8 cellular contexts compared by ENCODE assay signal in the genomic region with DNA sequence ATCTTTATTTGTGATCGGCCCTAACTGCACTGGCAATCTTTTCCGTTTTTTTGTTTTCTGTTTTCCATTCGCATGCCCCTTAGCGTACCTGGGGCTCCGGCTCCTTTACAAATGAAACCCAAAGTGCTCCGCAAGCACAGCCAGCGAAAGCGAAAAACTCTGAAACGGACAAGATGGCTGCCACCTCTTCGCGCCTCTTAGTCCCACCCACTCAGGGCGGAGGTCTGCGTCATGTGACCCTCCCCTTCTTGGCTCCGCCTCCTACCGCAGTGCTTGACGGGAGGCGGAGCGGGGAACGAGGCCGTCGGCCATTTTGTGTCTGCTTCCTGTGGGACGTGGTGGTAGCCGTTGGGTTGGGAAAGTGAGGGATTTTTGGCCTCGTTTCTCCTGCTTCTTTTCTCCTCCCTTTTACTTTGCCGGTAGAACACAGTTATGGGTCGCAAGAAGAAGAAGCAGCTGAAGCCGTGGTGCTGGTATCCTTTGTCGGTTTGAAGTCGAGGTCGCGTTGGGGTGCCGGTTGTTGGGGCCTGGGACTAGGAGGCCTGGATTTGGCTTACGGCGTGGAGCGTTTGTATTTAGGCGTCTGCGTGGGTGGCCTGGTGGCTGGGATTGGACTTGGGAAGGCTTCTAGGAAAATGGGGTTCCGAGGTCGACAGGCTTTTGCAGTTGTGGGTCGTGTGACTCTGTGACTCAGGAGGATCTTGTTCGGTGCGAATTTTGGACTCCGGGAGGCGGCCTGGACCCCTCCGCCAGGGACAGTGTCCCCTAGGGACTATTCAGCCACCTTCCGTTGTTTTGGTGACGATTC. TPM values are rescaled to one million over a fixed set of nuclear protein-coding genes. Genes with fewer than 3 reads are reported as not detected.
DNase-seq lines count a peak whose midpoint lies in the region; ATAC-seq, FAIRE-seq and TF ChIP-seq lines count a peak whose summit lies in the region.

Gene ZNF207, plus strand, starts transcription at position 304 of the 808 bp plus-strand sequence. Its CDS starts 129 bp downstream, at position 433.

- peaks cover 15% of the 10 kb centered on the region for H3K36me3 Mint-ChIP-seq in chondrocyte (ENCODE audit: low read depth)

- intact Hi-C loops in kidney (cut with DNase I): no loop called here

- peak within 1 kb of the TSS; percentile 100 for H3K4me3 Mint-ChIP-seq in chondrocyte (ENCODE audit: unreplicated experiment)

- DNase-seq in AG10803 (ENCODE audit: low read depth) (peak; percentile 96), NCI-H510A treated with DMSO at 0.1 percent for 48 hours (lab: John Stamatoyannopoulos, UW) (peak; percentile 95), chondrocyte (ENCODE audit: low spot score) (peak; percentile 98), kidney (peak; percentile 98)
- peak; percentile 92 for DNase-seq in activated CD4-positive, alpha-beta T cell treated with anti-CD3 and anti-CD28 coated beads for 24 hours (ENCODE audit: low read depth in 2 of 2)
- DNase-seq in stimulated activated CD4-positive, alpha-beta T cell treated with anti-CD3 and anti-CD28 coated beads, Interleukin-15, amount 100 ng/mL, for 24 hours: peak; percentile 96

- peak within 1 kb of the TSS; percentile 99 to 100 for H3K9ac ChIP-seq in kidney (ENCODE audit: low read length in 2 of 2)

- H3K27ac Mint-ChIP-seq in chondrocyte (ENCODE audit: unreplicated experiment): peak within 1 kb of the TSS; percentile 100

- H3K4me1 ChIP-seq in kidney (ENCODE audit: control insufficient read depth in 1 of 2, insufficient read depth in 1 of 2, low read depth in 1 of 2, low read length in 2 of 2): peaks cover 6 to 13% of the 10 kb centered on the region in 2 donors

- ATAC-seq in GM19043 (IDR thresholded peaks at IDR 0.05; ENCODE audit: low read depth, unreplicated experiment) (peak; percentile 66), HG03432 (IDR thresholded peaks at IDR 0.05; ENCODE audit: unreplicated experiment) (peak; percentile 85)

- peak; percentile 73 for FAIRE-seq in kidney (lab: Jason Lieb, UNC)

- peaks cover 44% of the 10 kb centered on the region for H3K4me1 Mint-ChIP-seq in chondrocyte (ENCODE audit: low read depth)

- H3K4me3 ChIP-seq in AG10803 (ENCODE audit: low read length) (peak within 1 kb of the TSS; percentile 99), kidney (ENCODE audit: low read length in 2 of 2) (peak within 1 kb of the TSS; percentile 99 to 100)

- TF ChIP-seq CTCF in AG10803 (conservative IDR thresholded peaks at IDR 0.05; ENCODE audit: low read length) (no peak), chondrocyte (IDR thresholded peaks at IDR 0.05) (no peak), kidney (IDR thresholded peaks at IDR 0.05; ENCODE audit: borderline replicate concordance, extremely low read depth, insufficient read depth) (no peak)

- no peaks in the 10 kb centered on the region for H3K27me3 Mint-ChIP-seq in chondrocyte (ENCODE audit: low read depth)

- no peaks in the 10 kb centered on the region for H3K9me3 ChIP-seq in kidney (ENCODE audit: control insufficient read depth in 1 of 2, low read length in 2 of 2)

- H3K27ac ChIP-seq in kidney (ENCODE audit: low read depth in 2 of 2, low read length in 2 of 2): peak within 1 kb of the TSS; percentile 99

- no peaks in the 10 kb centered on the region for H3K9me3 Mint-ChIP-seq in chondrocyte (ENCODE audit: low read depth)

- peaks cover 0 to 19% of the 10 kb centered on the region in 2 donors for H3K36me3 ChIP-seq in kidney (ENCODE audit: control insufficient read depth in 1 of 2, insufficient read depth in 2 of 2, low read length in 2 of 2)

RNA-seq across cellular contexts. Expression of gene ZNF207, which starts in this region (rescaled TPM):
- 96.8 to 138 TPM (median 107 TPM) in 3 replicates for total RNA-seq in chondrocyte
- 150 TPM for total RNA-seq in kidney
- polyA plus RNA-seq in kidney (ENCODE audit: insufficient read depth, low read depth, low replicate concordance): 54.3 TPM

Comparison
In these comparisons a context has a peak if more than half of its experiments do, and no peak if none do; other contexts are left out.
1. Peak in every context shown above with its lines: DNase-seq, ATAC-seq, H3K4me3 ChIP-seq and H3K27ac ChIP-seq.